ENCODE assay signal across 21 cellular contexts in the genomic region with DNA sequence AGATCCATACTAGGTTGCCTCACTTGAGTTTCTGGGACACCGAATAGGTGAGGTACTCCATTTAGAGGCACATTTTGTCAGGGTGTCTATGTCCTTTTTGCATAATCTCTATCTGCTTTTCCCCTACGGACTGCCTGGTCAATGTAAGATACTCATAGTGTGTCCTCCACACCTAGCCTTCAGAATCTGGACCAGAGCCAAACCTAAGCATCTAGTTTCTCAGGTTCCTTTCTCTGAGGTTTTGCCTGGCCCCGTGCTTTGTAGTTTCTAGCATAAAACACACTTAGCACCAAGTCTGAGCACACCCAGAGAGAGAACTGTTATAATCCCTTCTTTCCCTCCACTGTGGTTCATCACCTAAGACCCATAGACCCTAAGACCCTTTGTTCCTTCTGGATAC.
DNase-seq lines count a peak whose midpoint lies in the region; ATAC-seq and TF ChIP-seq lines count a peak whose summit lies in the region.
"Had no signal": no experiment of that assay in that cellular context is flagged by ENCODE, and none has a peak within 500 bp of the region (broad histone marks: within the 10 kb centered on the region; RNA-seq: fewer than 3 reads in every experiment).

No MANE protein-coding gene starts in this region.

- H3K27ac Mint-ChIP-seq in central memory CD8-positive, alpha-beta T cell (ENCODE audit: low read depth): peak overlapping the region; percentile 10
- no peak overlapping the region for H3K27ac Mint-ChIP-seq in HFFc6
- H3K27ac Mint-ChIP-seq: CD14-positive monocyte, neural progenitor cell, WTC11 had no signal

- no peaks in the 10 kb centered on the region for H3K27me3 Mint-ChIP-seq in central memory CD8-positive, alpha-beta T cell
- no peaks in the 10 kb centered on the region for H3K27me3 Mint-ChIP-seq in HFFc6 (ENCODE audit: insufficient read depth)

- CTCF ChIA-PET in A673 (lab: Charles Lee): no interaction called here

- no peaks in the 10 kb centered on the region for H3K36me3 Mint-ChIP-seq in central memory CD8-positive, alpha-beta T cell (ENCODE audit: insufficient read depth)
- no peaks in the 10 kb centered on the region for H3K36me3 Mint-ChIP-seq in HFFc6 (ENCODE audit: low read depth)
- H3K36me3 Mint-ChIP-seq: neural progenitor cell, WTC11 had no signal

- no peak overlapping the region for H3K4me3 Mint-ChIP-seq in central memory CD8-positive, alpha-beta T cell
- H3K4me3 Mint-ChIP-seq in HFFc6: no peak overlapping the region
- H3K4me3 Mint-ChIP-seq: CD14-positive monocyte, neural progenitor cell, WTC11 had no signal

- intact Hi-C loops in A673 (cut with micrococcal nuclease; ENCODE audit: unreplicated experiment): no loop called here

- H3K4me1 Mint-ChIP-seq in central memory CD8-positive, alpha-beta T cell: peaks cover 6% of the 10 kb centered on the region
- H3K4me1 Mint-ChIP-seq in HFFc6 (ENCODE audit: low read depth): no peaks in the 10 kb centered on the region
- H3K4me1 Mint-ChIP-seq: WTC11 had no signal

- H3K9me3 Mint-ChIP-seq in central memory CD8-positive, alpha-beta T cell: no peaks in the 10 kb centered on the region
- no peaks in the 10 kb centered on the region for H3K9me3 Mint-ChIP-seq in HFFc6
- H3K9me3 Mint-ChIP-seq: CD14-positive monocyte, neural progenitor cell, WTC11 had no signal

- H3K27ac ChIP-seq in A673 (ENCODE audit: low read depth, low read length, poor library complexity, severe bottlenecking): no peak overlapping the region
- H3K27ac ChIP-seq: coronary artery, HL-60, neural progenitor cell, Peyer's patch, testis had no signal

- in situ Hi-C loops in G401 (cut with HindIII; ENCODE audit: low sequenced_read_pairs): no loop called here

- H3K4me3 ChIP-seq in A673 (ENCODE audit: low read depth, low read length, poor library complexity, severe bottlenecking): no peak overlapping the region
- H3K4me3 ChIP-seq: coronary artery, neural progenitor cell, Peyer's patch, testis had no signal

- TF ChIP-seq CTCF in HFFc6 (IDR thresholded peaks at IDR 0.05): no peak
- TF ChIP-seq CTCF in A673 (conservative IDR thresholded peaks at IDR 0.05; ENCODE audit: low read depth, low read length): no peak

- H3K9me3 ChIP-seq in A673 (ENCODE audit: low read depth, low read length, poor library complexity, severe bottlenecking): no peaks in the 10 kb centered on the region
- H3K9me3 ChIP-seq: Peyer's patch, testis had no signal

- ATAC-seq in HG02588 (IDR thresholded peaks at IDR 0.05; ENCODE audit: unreplicated experiment): peak; percentile 67
- peak; percentile 73 for ATAC-seq in HG03432 (IDR thresholded peaks at IDR 0.05; ENCODE audit: unreplicated experiment)
- no peak for ATAC-seq in central memory CD8-positive, alpha-beta T cell (replicated peaks; ENCODE audit: extremely low read depth, poor library complexity, severe bottlenecking)
- ATAC-seq: esophagus mucosa, WTC11 had no signal

- POLR2A ChIA-PET in A673 (lab: Charles Lee; ENCODE audit: low non-redundant PET): interaction anchor here (0.6 kb wide), 1 partner anchor 355 kb away, joined by 11 read pairs; a partner anchor contains a TSS

- DNase-seq in DMS153 treated with DMSO at 0.1 percent for 48 hours (lab: John Stamatoyannopoulos, UW; ENCODE audit: unreplicated experiment) (peak; percentile 6), DMS153 (lab: John Stamatoyannopoulos, UW) (no peak), HFFc6 (no peak), A673 (ENCODE audit: low spot score) (no peak), G401 (ENCODE audit: low spot score) (no peak)
- DNase-seq in central memory CD8-positive, alpha-beta T cell (ENCODE audit: low spot score in 2 of 2): no peak
- DNase-seq: 8988T, activated gamma-delta T cell, KBM-7, mesenchymal stem cell, NCI-H524, Peyer's patch, testis had no signal

- no TSS peak for BruUV-seq in A673 (replicated peaks; lab: Mats Ljungman, UMichigan)

- peaks cover 10% of the 10 kb centered on the region for H3K4me1 ChIP-seq in A673 (ENCODE audit: insufficient read depth, low read length, poor library complexity, severe bottlenecking)
- H3K4me1 ChIP-seq: Peyer's patch, testis had no signal

- H3K27me3 ChIP-seq in A673 (replicated peaks; ENCODE audit: insufficient read depth, low read depth, low read length, poor library complexity): no peaks in the 10 kb centered on the region
- H3K27me3 ChIP-seq: neural progenitor cell, Peyer's patch, testis had no signal

- H3K36me3 ChIP-seq in A673 (ENCODE audit: insufficient read depth, low read length, poor library complexity, severe bottlenecking): no peaks in the 10 kb centered on the region
- H3K36me3 ChIP-seq: neural progenitor cell, Peyer's patch had no signal
